1 cellular context compared by ENCODE assay signal in the genomic region with DNA sequence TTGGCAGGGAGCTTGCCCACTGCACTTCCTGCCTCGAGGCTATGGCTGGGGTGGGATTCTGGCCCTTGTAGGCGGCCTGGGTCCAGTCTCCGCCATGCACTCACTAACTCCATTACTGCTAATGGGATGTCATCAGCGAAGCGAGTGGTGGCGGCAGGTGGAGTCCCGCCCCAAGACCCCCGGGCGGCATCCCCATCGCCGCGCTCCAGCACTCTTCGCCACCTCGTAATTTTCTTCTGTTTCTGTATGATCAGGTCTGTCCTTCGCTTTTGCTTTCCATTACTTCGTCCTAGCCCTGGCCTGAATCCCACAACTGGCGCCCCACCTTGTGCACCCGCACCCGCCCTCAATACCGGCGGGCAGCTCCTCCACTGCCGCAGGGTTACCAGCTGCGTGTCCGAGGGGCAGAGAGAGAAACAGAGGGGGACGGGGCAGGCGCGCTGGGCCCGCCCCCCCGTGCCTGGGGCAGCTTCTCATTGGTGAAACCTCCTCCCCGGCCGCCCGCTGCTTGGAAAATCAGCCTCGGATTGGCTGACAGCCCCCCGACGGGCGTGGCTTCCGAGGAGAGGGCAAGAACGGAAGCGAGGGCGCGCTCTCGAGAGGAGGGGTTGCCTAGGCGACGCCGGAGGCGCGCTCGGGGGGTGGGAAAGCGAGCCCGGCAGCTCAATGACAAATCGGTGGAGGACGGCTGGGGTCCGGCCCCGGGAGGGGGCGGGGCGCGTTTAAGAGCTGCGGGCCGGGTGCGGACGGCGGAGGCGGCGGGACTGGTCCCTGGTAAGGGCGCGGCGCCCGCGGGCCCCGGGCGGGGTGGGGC.
A peak's percentile ranks its signal among the peaks of the same experiment; 100 is the strongest.
TF ChIP-seq lines count a peak whose summit lies in the region.

Gene RALB (plus strand): TSS at position 646 of the 814 bp plus-strand sequence. CDS start 25,813 bp downstream, outside the sequence.

TF ChIP-seq in GM12878, 131 proteins besides CTCF, POLR2A, EP300 and RAD21 (continued from another document):
- TF ChIP-seq ATF7 (IDR thresholded peaks at IDR 0.05; ENCODE audit: low read depth) (0 out of 2 replicates have a peak, but pooled peaks have one; percentile 23), CREM (IDR thresholded peaks at IDR 0.05; ENCODE audit: low read depth) (peak; percentile 28; the same call in 1 of the 2 replicates)
